Comparison of ENCODE assay signal across 21 cellular contexts in the genomic region with DNA sequence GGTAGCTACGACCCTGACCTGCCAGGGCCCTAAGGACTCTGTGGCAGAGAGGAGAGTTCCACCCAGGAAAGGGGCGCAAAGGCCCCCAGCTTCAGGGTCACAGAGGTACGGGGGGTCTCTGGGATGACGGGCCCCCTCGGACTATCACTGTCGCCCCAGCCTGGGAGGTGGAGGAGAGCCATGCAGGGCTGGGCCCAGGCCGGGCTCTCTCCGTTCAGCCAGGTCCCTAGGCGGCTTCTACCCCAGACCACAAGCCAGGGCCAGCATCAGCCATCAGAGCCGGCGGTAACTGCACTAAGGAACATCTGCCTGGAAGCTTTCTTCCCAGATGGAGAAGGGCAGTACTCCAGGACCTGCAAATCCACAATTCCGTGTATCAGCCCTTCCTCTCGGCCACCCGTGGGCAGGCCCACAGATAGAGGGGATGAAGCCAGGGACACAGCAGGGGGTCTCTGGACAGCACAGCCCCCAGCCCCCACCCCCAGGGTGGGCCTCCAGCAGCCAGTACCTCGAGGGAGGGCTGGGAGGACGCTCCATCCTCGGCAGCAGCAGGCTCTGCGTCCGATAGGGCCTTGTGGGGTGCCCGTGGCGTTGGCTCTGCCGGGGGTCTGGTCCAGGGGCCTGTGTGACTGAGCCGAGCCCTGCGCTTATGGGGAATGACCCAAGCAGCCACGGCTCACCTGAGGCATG. TPM values are rescaled to one million over a fixed set of nuclear protein-coding genes. Genes with fewer than 3 reads are reported as not detected.
A peak's percentile ranks its signal among the peaks of the same experiment; 100 is the strongest.
DNase-seq lines count a peak whose midpoint lies in the region; TF ChIP-seq lines count a peak whose summit lies in the region.
"Had no signal": no experiment of that assay in that cellular context is flagged by ENCODE, and none has a peak within 500 bp of the region (broad histone marks: within the 10 kb centered on the region; RNA-seq: fewer than 3 reads in every experiment).

No MANE protein-coding gene starts in this region.

- H3K27ac Mint-ChIP-seq in glutamatergic neuron (ENCODE audit: unreplicated experiment) (no peak overlapping the region), osteocyte (ENCODE audit: unreplicated experiment) (peak overlapping the region; percentile 11)
- H3K27ac Mint-ChIP-seq: activated CD8-positive, alpha-beta T cell treated with anti-CD3 and anti-CD28 coated beads, Interleukin-2, amount 10 ng/mL, durations not matched to agents 7 days and 5 days; T-cell had no signal

- peak overlapping the region; percentile 12 for H3K4me3 Mint-ChIP-seq in glutamatergic neuron (ENCODE audit: unreplicated experiment)
- H3K4me3 Mint-ChIP-seq in osteocyte (ENCODE audit: unreplicated experiment), result no peak overlapping the region
- H3K4me3 Mint-ChIP-seq: activated CD8-positive, alpha-beta T cell treated with anti-CD3 and anti-CD28 coated beads, Interleukin-2, amount 10 ng/mL, durations not matched to agents 7 days and 5 days; T-cell had no signal

- TF ChIP-seq CTCF in glutamatergic neuron (IDR thresholded peaks at IDR 0.05; ENCODE audit: partially characterized antibody, unreplicated experiment) (no peak), osteocyte (IDR thresholded peaks at IDR 0.05) (no peak)

- H3K4me1 Mint-ChIP-seq in glutamatergic neuron (ENCODE audit: low read depth, unreplicated experiment) (peaks cover 19% of the 10 kb centered on the region), osteocyte (ENCODE audit: unreplicated experiment) (peaks cover 70% of the 10 kb centered on the region)

- H3K9me3 Mint-ChIP-seq in glutamatergic neuron (ENCODE audit: unreplicated experiment), result peaks cover 3% of the 10 kb centered on the region
- no peaks in the 10 kb centered on the region for H3K9me3 Mint-ChIP-seq in osteocyte (ENCODE audit: unreplicated experiment)
- H3K9me3 Mint-ChIP-seq: effector memory CD8-positive, alpha-beta T cell; T-cell had no signal

- H3K36me3 Mint-ChIP-seq in glutamatergic neuron (ENCODE audit: unreplicated experiment), result no peaks in the 10 kb centered on the region
- no peaks in the 10 kb centered on the region for H3K36me3 Mint-ChIP-seq in osteocyte (ENCODE audit: unreplicated experiment)

- no peaks in the 10 kb centered on the region for H3K27me3 Mint-ChIP-seq in glutamatergic neuron (ENCODE audit: unreplicated experiment)
- H3K27me3 Mint-ChIP-seq in osteocyte (ENCODE audit: unreplicated experiment), result no peaks in the 10 kb centered on the region
- H3K27me3 Mint-ChIP-seq: effector memory CD8-positive, alpha-beta T cell had no signal

- DNase-seq in D341Med (ENCODE audit: low spot score) (peak; percentile 29), NCI-H526 treated with DMSO at 0.1 percent for 48 hours (lab: John Stamatoyannopoulos, UW) (peak; percentile 9), glutamatergic neuron (no peak), osteocyte (ENCODE audit: extremely low spot score, unreplicated experiment) (peak; percentile 82), NOMO-1 treated with DMSO at 0.1 percent for 48 hours (lab: John Stamatoyannopoulos, UW; ENCODE audit: unreplicated experiment) (no peak), LoVo (ENCODE audit: low spot score) (no peak)
- no peak for DNase-seq in activated naive CD4-positive, alpha-beta T cell treated with Interleukin-2 at 50 U/mL for 16 hours
- DNase-seq: activated CD4-positive, alpha-beta T cell treated with anti-CD3 and anti-CD28 coated beads for 1 hour; activated CD8-positive, alpha-beta T cell treated with anti-CD3 and anti-CD28 coated beads, Interleukin-2, amount 10 ng/mL, durations not matched to agents 7 days and 5 days; activated T-cell treated with anti-CD3 and anti-CD28 coated beads for 4 hours; colonic mucosa; effector memory CD8-positive, alpha-beta T cell; esophagus squamous epithelium; GDM1; lower lobe of right lung; MG63; NCI-H1417; SHP77; stimulated activated CD4-positive, alpha-beta T cell treated with anti-CD3 and anti-CD28 coated beads, Interleukin-15, amount 100 ng/mL, for 24 hours; stomach; T-cell had no signal

RNA-seq across cellular contexts. Expression of a gene that starts 38.4 kb away (rescaled TPM):
- total RNA-seq in glutamatergic neuron (ENCODE audit: unreplicated experiment) (3.9 TPM), osteocyte (40.1 and 41.4 TPM in 2 replicates)

Comparison
In these comparisons a context has a peak if more than half of its experiments do, and no peak if none do; other contexts are left out.
1. DNase-seq: peak in D341Med (single experiment), NCI-H526 treated with DMSO at 0.1 percent for 48 hours (single experiment) and osteocyte (single experiment); none in glutamatergic neuron (single experiment), NOMO-1 treated with DMSO at 0.1 percent for 48 hours (single experiment), activated naive CD4-positive, alpha-beta T cell treated with Interleukin-2 at 50 U/mL for 16 hours (single experiment) and LoVo (single experiment).